18 cellular contexts compared by ENCODE assay signal in the genomic region with DNA sequence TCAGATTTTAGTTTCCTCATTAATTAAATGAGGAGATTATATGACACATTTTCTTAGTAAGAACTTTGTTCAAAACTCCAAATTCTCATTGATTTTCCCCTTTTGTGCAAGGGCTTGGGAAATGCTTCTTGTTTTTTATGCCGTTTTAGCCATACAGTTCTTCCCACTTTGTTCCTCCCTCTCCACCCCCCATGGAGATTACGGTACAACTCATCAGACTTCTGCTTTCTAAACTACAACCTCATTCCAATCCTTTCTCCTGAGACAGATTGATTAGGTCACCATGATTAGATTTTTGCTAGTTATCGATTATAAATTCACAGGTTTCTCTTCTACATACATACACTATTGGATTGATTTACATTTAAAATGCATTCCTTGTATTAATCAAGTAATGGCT.
"Had no signal": no experiment of that assay in that cellular context is flagged by ENCODE, and none has a peak within 500 bp of the region (broad histone marks: within the 10 kb centered on the region; RNA-seq: fewer than 3 reads in every experiment).

No MANE protein-coding gene starts in this region.

- H3K27ac Mint-ChIP-seq: dendritic cell treated with granulocyte-macrophage colony-stimulating factor and Interleukin-4, amounts not matched to agents 40 ng/mL and 50 ng/mL, for 4 days; naive B cell; nephron; progenitor cell of endocrine pancreas had no signal

- H3K4me1 Mint-ChIP-seq: naive B cell, nephron had no signal

- H3K36me3 Mint-ChIP-seq: naive B cell had no signal

- H3K4me3 Mint-ChIP-seq: dendritic cell treated with granulocyte-macrophage colony-stimulating factor and Interleukin-4, amounts not matched to agents 40 ng/mL and 50 ng/mL, for 4 days; naive B cell; nephron had no signal

- DNase-seq: foreskin keratinocyte; kidney; left cardiac atrium; left ventricle myocardium superior; mesenchymal stem cell; naive B cell; occipital lobe; pancreas; right cardiac atrium; small intestine; stimulated activated CD4-positive, alpha-beta T cell treated with anti-CD3 and anti-CD28 coated beads, Interleukin-12 subunit alpha, Interleukin-12 subunit beta, amount 100 ng/mL, for 4 hours; stimulated activated naive CD4-positive, alpha-beta T cell; stomach; substantia nigra; transverse colon had no signal

- H3K9me3 Mint-ChIP-seq: dendritic cell treated with granulocyte-macrophage colony-stimulating factor and Interleukin-4, amounts not matched to agents 40 ng/mL and 50 ng/mL, for 4 days; naive B cell; nephron had no signal
